8 cellular contexts compared by ENCODE assay signal in the genomic region with DNA sequence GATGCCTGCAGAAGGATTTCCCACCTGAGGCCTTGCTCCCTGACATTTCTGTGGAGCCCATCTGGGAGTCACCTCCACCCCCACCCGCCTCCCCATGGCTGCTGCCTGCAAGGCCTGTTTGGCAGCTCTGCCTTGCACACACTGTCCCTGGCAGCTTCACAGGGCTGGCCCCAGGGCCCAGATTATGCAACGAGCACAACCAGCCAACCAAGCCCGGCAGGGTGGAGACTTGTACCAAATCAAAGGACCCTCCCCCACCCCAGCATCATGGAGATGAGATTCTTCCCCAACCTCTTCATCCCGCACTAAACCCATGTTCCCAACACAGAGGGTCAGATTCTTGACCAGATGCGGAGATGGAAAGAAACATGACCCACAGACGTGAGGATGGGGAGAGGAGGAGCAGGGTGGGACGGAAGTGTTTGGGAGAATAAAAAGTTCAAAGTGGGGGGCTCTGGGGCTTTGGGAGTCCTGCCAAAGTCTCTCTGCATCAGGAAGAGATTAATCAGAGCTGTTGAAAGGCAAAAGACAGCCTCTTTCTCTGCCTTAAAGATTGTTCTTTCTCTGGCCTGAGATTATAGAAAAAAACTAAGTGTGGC. TPM values are rescaled to one million over a fixed set of nuclear protein-coding genes. Genes with fewer than 3 reads are reported as not detected.
DNase-seq lines count a peak whose midpoint lies in the region; ATAC-seq and TF ChIP-seq lines count a peak whose summit lies in the region.

No MANE protein-coding gene starts in this region.

- H3K36me3 Mint-ChIP-seq in WTC11, result peaks cover 22% of the 10 kb centered on the region

- H3K4me1 ChIP-seq in gastroesophageal sphincter, result peaks cover 2 to 84% (median 36%) of the 10 kb centered on the region in 3 donors

- peak overlapping the region; percentile 11 to 98 for H3K4me3 ChIP-seq in gastroesophageal sphincter

- H3K27ac ChIP-seq in gastroesophageal sphincter, result peak overlapping the region; percentile 91 to 98 (median 96)

- ATAC-seq in WTC11, result no peak
- ATAC-seq in gastroesophageal sphincter, result peak; percentile 80
- ATAC-seq in HG03432 (IDR thresholded peaks at IDR 0.05; ENCODE audit: unreplicated experiment), result no peak

- POLR2A ChIA-PET in WTC11 (lab: Charles Lee), result interaction anchor here (0.6 to 1.2 kb wide), 4 partner anchors 10 to 118 kb away, joined by 3 to 6 read pairs (median 4); a partner anchor contains a TSS

- WGBS in gastroesophageal sphincter (ENCODE audit: low coverage in 1 of 2), 2 donors, result 20% methylated on average over 3 of the region's 7 CpGs; no CpG with 5 or more reads in 1 of the 2 donors

- TF ChIP-seq CTCF in WTC11 (IDR thresholded peaks at IDR 0.05) (no peak), gastroesophageal sphincter (IDR thresholded peaks at IDR 0.05) (peak in 1 of 4 experiments; percentile 29)

- DNase-seq in NCI-H2196 (lab: John Stamatoyannopoulos, UW; ENCODE audit: unreplicated experiment), result peak; percentile 70
- DNase-seq in NCI-H2196 treated with DMSO at 0.1 percent for 48 hours (lab: John Stamatoyannopoulos, UW; ENCODE audit: unreplicated experiment), result no peak
- DNase-seq in WTC11 (ENCODE audit: low spot score), result peak; percentile 33
- peak; percentile 92 for DNase-seq in pons (ENCODE audit: low spot score)
- DNase-seq in COLO829 (ENCODE audit: low spot score), result no peak
- no peak for DNase-seq in effector CD4-positive, alpha-beta T cell

- H3K4me1 Mint-ChIP-seq in WTC11, result peaks cover 39% of the 10 kb centered on the region

- peak; percentile 6 for TF ChIP-seq EP300 in gastroesophageal sphincter (IDR thresholded peaks at IDR 0.05)

- no peaks in the 10 kb centered on the region for H3K9me3 ChIP-seq in gastroesophageal sphincter

- no peaks in the 10 kb centered on the region for H3K27me3 Mint-ChIP-seq in WTC11 (ENCODE audit: low read depth)

- TF ChIP-seq POLR2A in gastroesophageal sphincter (IDR thresholded peaks at IDR 0.05), result peak in 1 of 2 donors; percentile 37

- H3K9me3 Mint-ChIP-seq in WTC11, result no peaks in the 10 kb centered on the region

- CTCF ChIA-PET in WTC11 (lab: Charles Lee), result interaction anchor here (0.7 to 3.3 kb wide), 9 partner anchors 10 to 225 kb away, joined by 3 to 16 read pairs (median 4); a partner anchor contains a TSS

- H3K4me3 Mint-ChIP-seq in WTC11, result peak overlapping the region; percentile 43

- H3K27ac Mint-ChIP-seq in WTC11, result peak overlapping the region; percentile 77

- H3K27me3 ChIP-seq in gastroesophageal sphincter, result no peaks in the 10 kb centered on the region

- H3K36me3 ChIP-seq in gastroesophageal sphincter, result peaks cover 0 to 42% of the 10 kb centered on the region in 2 donors

TF ChIP-seq in WTC11, 78 proteins besides CTCF, POLR2A, EP300 and RAD21:
- TF ChIP-seq SOX15 (CRISPR knock-in tag; IDR thresholded peaks at IDR 0.05) (no peak), FOXP1 (CRISPR knock-in tag; IDR thresholded peaks at IDR 0.05; ENCODE audit: borderline replicate concordance) (0 out of 2 replicates have a peak, but pooled peaks have one; percentile 25)

RNA-seq across cellular contexts. Expression of a gene that starts 3.8 kb away (rescaled TPM):
- 80.1 to 106 TPM (median 86.7 TPM) in 3 replicates for total RNA-seq in WTC11 (2021)
- 100 to 1,000 TPM; 103 to 160 (median 141) TPM for total RNA-seq in gastroesophageal sphincter

RNA-seq across cellular contexts. Expression of a gene that starts 11.2 kb away (rescaled TPM):
- total RNA-seq in WTC11 (2021) (47.7 to 62.1 TPM (median 52.0 TPM) in 3 replicates), gastroesophageal sphincter (10 to 100 TPM; 36.3 to 53.2 (median 51.7) TPM)

RNA-seq across cellular contexts. Expression of a gene that starts 11.5 kb away (rescaled TPM):
- total RNA-seq in WTC11 (2021) (135 to 152 TPM (median 149 TPM) in 3 replicates), gastroesophageal sphincter (100 to 1,000 TPM in 2 of 4 donors, 10 to 100 TPM in 2; 79.5 to 110 (median 95.7) TPM)

RNA-seq across cellular contexts. Expression of a gene that starts 34.8 kb away (rescaled TPM):
- total RNA-seq in WTC11 (2021), result not detected in 3 replicates
- total RNA-seq in gastroesophageal sphincter, result under 1 TPM in 1 of 4 donors, not detected in 3; 0.23 TPM

RNA-seq across cellular contexts. Expression of a gene that starts 43.1 kb away (rescaled TPM):
- total RNA-seq in WTC11 (2021), result 0.35 to 1.3 TPM (median 0.60 TPM) in 3 replicates
- total RNA-seq in gastroesophageal sphincter, result not detected

Comparison
In these comparisons a context has a peak if more than half of its experiments do, and no peak if none do; other contexts are left out.
1. DNase-seq: peak in NCI-H2196 (single experiment), WTC11 (single experiment) and pons (single experiment); none in NCI-H2196 treated with DMSO at 0.1 percent for 48 hours (single experiment), COLO829 (single experiment) and effector CD4-positive, alpha-beta T cell (single experiment).